In genomic region chr13:44331912-44332840, GRCh38 we compare ENCODE assay signal across 8 cellular contexts. TPM values are rescaled to one million over a fixed set of nuclear protein-coding genes. Genes with fewer than 3 reads are reported as not detected.
DNase-seq lines count a peak whose midpoint lies in the region; ATAC-seq and TF ChIP-seq lines count a peak whose summit lies in the region.

No MANE protein-coding gene starts in this region.

- no peaks in the 10 kb centered on the region for H3K9me3 ChIP-seq in HCT116 (ENCODE audit: control insufficient read depth in 1 of 2, insufficient read depth in 1 of 2, low read depth in 1 of 2, low read length in 2 of 2)
- peaks cover 6% of the 10 kb centered on the region; the same call in 1 of the 2 replicates for H3K9me3 ChIP-seq in SK-N-SH
- no peaks in the 10 kb centered on the region for H3K9me3 ChIP-seq in CD4-positive, alpha-beta memory T cell (ENCODE audit: control insufficient read depth in 1 of 2, low read length in 2 of 2)

- 5% methylated on average over 6 of the region's 7 CpGs for WGBS in SK-N-SH (ENCODE audit: low lambda C conversion rate)

- peaks cover 18% of the 10 kb centered on the region for H3F3A ChIP-seq in SK-N-SH (replicated peaks; ENCODE audit: insufficient read depth)

- TF ChIP-seq EP300 in SK-N-SH (IDR thresholded peaks at IDR 0.05; ENCODE audit: borderline replicate concordance in 1 of 2, low read depth in 1 of 2, low read length in 1 of 2), result peak; percentile 55 to 60; a peak in 2 of 4 replicates

- H3K9me2 ChIP-seq in HCT116 (ENCODE audit: insufficient read depth) (no peaks in the 10 kb centered on the region), SK-N-SH (no peaks in the 10 kb centered on the region)

- H3K79me2 ChIP-seq in HCT116 (ENCODE audit: insufficient read depth, low read length) (no peaks in the 10 kb centered on the region), SK-N-SH (ENCODE audit: insufficient read depth) (no peaks in the 10 kb centered on the region)

- CTCF ChIA-PET in HCT116 (lab: Charles Lee), result no interaction called here
- CTCF ChIA-PET in SK-N-SH (lab: Yijun Ruan, JAX), result interaction anchor here (0.9 to 2.5 kb wide), 4 partner anchors 8 to 424 kb away, joined by 3 to 11 read pairs (median 6); no protein-coding TSS in a partner anchor
- CTCF ChIA-PET in CD4-positive, alpha-beta memory T cell (lab: Charles Lee; ENCODE audit: partially characterized antibody), result no interaction called here

- peaks cover 0 to 7% (median 1%) of the 10 kb centered on the region in 8 donors for H3K9me3 Mint-ChIP-seq in CD4-positive, alpha-beta memory T cell

- H3K4me1 Mint-ChIP-seq in CD4-positive, alpha-beta memory T cell, result peaks cover 0 to 1% (median 0%) of the 10 kb centered on the region in 4 donors

- POLR2A ChIA-PET in HCT116 (lab: Charles Lee), result interaction anchor here (1.2 to 1.8 kb wide), 2 partner anchors 11 to 104 kb away, joined by 3 to 5 read pairs; no protein-coding TSS in a partner anchor
- POLR2A ChIA-PET in SK-N-SH (lab: Yijun Ruan, JAX), result interaction anchor here (0.6 to 2.2 kb wide), 8 partner anchors 22 to 190 kb away, joined by 3 to 32 read pairs (median 4); no protein-coding TSS in a partner anchor
- POLR2A ChIA-PET in CD4-positive, alpha-beta memory T cell (lab: Charles Lee; ENCODE audit: partially characterized antibody), result no interaction called here

- no peak overlapping the region for H3K27ac ChIP-seq in HCT116 (ENCODE audit: low read depth, low read length)
- H3K27ac ChIP-seq in SK-N-SH (ENCODE audit: low read depth in 2 of 2, low read length in 1 of 2), result peak overlapping the region; percentile 90 to 98
- H3K27ac ChIP-seq in CD4-positive, alpha-beta memory T cell (ENCODE audit: low read depth, low read length), result no peak overlapping the region
- no peak overlapping the region for H3K27ac ChIP-seq in foreskin keratinocyte

- H3K4me3 Mint-ChIP-seq in CD4-positive, alpha-beta memory T cell, result no peak overlapping the region

- H3K4me3 ChIP-seq in HCT116 (replicated peaks in 1 of 2; ENCODE audit: low read depth in 1 of 2, low read length in 2 of 2) (no peak overlapping the region), SK-N-SH (ENCODE audit: low read depth in 2 of 2, low read length in 1 of 2) (peak overlapping the region in 1 of 2 experiments; percentile 31; a peak in 1 of 4 replicates), skeletal muscle cell (ENCODE audit: low read depth, low read length) (no peak overlapping the region)
- no peak overlapping the region for H3K4me3 ChIP-seq in CD4-positive, alpha-beta memory T cell (ENCODE audit: low read length in 2 of 2)

- peak; percentile 58 for ATAC-seq in HCT116
- ATAC-seq in Right ventricle myocardium superior (ENCODE audit: poor library complexity), result peak; percentile 78
- no peak for ATAC-seq in GM18873 (IDR thresholded peaks at IDR 0.05; ENCODE audit: low FRiP score, unreplicated experiment)
- no peak for ATAC-seq in foreskin keratinocyte

- BruUV-seq in HCT116 (replicated peaks; lab: Mats Ljungman, UMichigan), result no TSS peak

- no peak overlapping the region for H3K27ac Mint-ChIP-seq in CD4-positive, alpha-beta memory T cell

- DNase-seq in HCT116 (ENCODE audit: low read depth, low spot score) (no peak), SK-N-SH (peak; percentile 72), Right ventricle myocardium superior (peak; percentile 71), skeletal muscle cell (ENCODE audit: low read depth) (peak; percentile 91), cortex of kidney (lab: John Stamatoyannopoulos, UW) (no peak), foreskin keratinocyte (no peak)
- no peak for DNase-seq in CD4-positive, alpha-beta memory T cell

- no peak for TF ChIP-seq POLR2A in HCT116 (IDR thresholded peaks at IDR 0.05; ENCODE audit: borderline replicate concordance, extremely low read depth, insufficient read depth, insufficient read length)

- H3K36me3 ChIP-seq in HCT116 (ENCODE audit: control insufficient read depth in 1 of 2, insufficient read depth in 2 of 2, low read length in 2 of 2) (no peaks in the 10 kb centered on the region), SK-N-SH (replicated peaks in 1 of 2; ENCODE audit: control insufficient read depth in 1 of 2, insufficient read depth in 2 of 2, low read length in 1 of 2) (no peaks in the 10 kb centered on the region)
- H3K36me3 ChIP-seq in CD4-positive, alpha-beta memory T cell (ENCODE audit: insufficient read depth, low read length), result no peaks in the 10 kb centered on the region

- TF ChIP-seq CTCF in HCT116 (IDR thresholded peaks at IDR 0.05 in 2 of 3, conservative IDR thresholded peaks at IDR 0.05 in 1 of 3; ENCODE audit: borderline replicate concordance in 1 of 3, insufficient read depth in 1 of 3, low read depth in 2 of 3, low read length in 2 of 3), result no peak
- no peak; the same call in 1 of the 2 replicates for TF ChIP-seq CTCF in SK-N-SH (IDR thresholded peaks at IDR 0.05)
- no peak for TF ChIP-seq CTCF in foreskin keratinocyte (conservative IDR thresholded peaks at IDR 0.05)

- no peaks in the 10 kb centered on the region for H3K36me3 Mint-ChIP-seq in CD4-positive, alpha-beta memory T cell

- H3K4me2 ChIP-seq in HCT116 (ENCODE audit: low read length), result peak overlapping the region; percentile 24
- peak overlapping the region; percentile 73 for H3K4me2 ChIP-seq in SK-N-SH

- H4K20me1 ChIP-seq in HCT116 (ENCODE audit: insufficient read depth), result no peaks in the 10 kb centered on the region
- no peaks in the 10 kb centered on the region for H4K20me1 ChIP-seq in SK-N-SH (ENCODE audit: insufficient read depth)

- no peak overlapping the region for H3K9ac ChIP-seq in HCT116 (ENCODE audit: low read length)
- H3K9ac ChIP-seq in SK-N-SH, result peak overlapping the region; percentile 44; the same call in 1 of the 2 replicates

- H3K4me1 ChIP-seq in HCT116 (ENCODE audit: control insufficient read depth in 1 of 2, insufficient read depth in 2 of 2, low read length in 2 of 2) (peaks cover 7 to 21% of the 10 kb centered on the region in 2 experiments; a peak in 3 of 4 replicates), SK-N-SH (ENCODE audit: control insufficient read depth in 1 of 2, insufficient read depth in 2 of 2, low read depth in 1 of 2, low read length in 1 of 2) (peaks cover 22 to 40% of the 10 kb centered on the region in 2 experiments), foreskin keratinocyte (no peaks in the 10 kb centered on the region)
- H3K4me1 ChIP-seq in CD4-positive, alpha-beta memory T cell (ENCODE audit: insufficient read depth, low read length), result no peaks in the 10 kb centered on the region

- intact Hi-C loops in HCT116 (cut with micrococcal nuclease) (no loop called here), Right ventricle myocardium superior (cut with DNase I) (no loop called here)
- intact Hi-C loops in CD4-positive, alpha-beta memory T cell (cut with micrococcal nuclease), result no loop called here

- H3K27me3 ChIP-seq in HCT116 (ENCODE audit: insufficient read depth, low read length) (no peaks in the 10 kb centered on the region), SK-N-SH (ENCODE audit: insufficient read depth) (no peaks in the 10 kb centered on the region), foreskin keratinocyte (no peaks in the 10 kb centered on the region)
- no peaks in the 10 kb centered on the region for H3K27me3 ChIP-seq in CD4-positive, alpha-beta memory T cell (ENCODE audit: insufficient read depth, low read length)

- RAD21 ChIA-PET in HCT116 (lab: Charles Lee; ENCODE audit: low non-redundant PET in 1 of 2, low total read pairs in 2 of 2, uncharacterized antibody in 2 of 2, unreplicated experiment in 2 of 2), result interaction anchor here in 1 of 2 experiments (1.3 kb wide), 1 partner anchor 101 kb away, joined by 3 read pairs; no protein-coding TSS in a partner anchor

- TF ChIP-seq RAD21 in HCT116 (IDR thresholded peaks at IDR 0.05; ENCODE audit: low read depth), result no peak
- TF ChIP-seq RAD21 in SK-N-SH (IDR thresholded peaks at IDR 0.05; ENCODE audit: low read length), result 0 out of 2 replicates have a peak, but pooled peaks have one; percentile 22

- H2AFZ ChIP-seq in HCT116 (ENCODE audit: low read depth, low read length, poor library complexity, severe bottlenecking) (no peak overlapping the region), SK-N-SH (ENCODE audit: low read depth) (peak overlapping the region; percentile 64)

- H3K27me3 Mint-ChIP-seq in CD4-positive, alpha-beta memory T cell, result peaks cover 5 to 13% of the 10 kb centered on the region in 2 donors

TF ChIP-seq in HCT116, 20 proteins besides CTCF, POLR2A, EP300 and RAD21 (continues in another document):
- no peak for TF ChIP-seq FOSL1 (IDR thresholded peaks at IDR 0.05; ENCODE audit: low read depth)

TF ChIP-seq in SK-N-SH, 30 proteins besides CTCF, POLR2A, EP300 and RAD21 (continues in another document):
- TF ChIP-seq JUND (IDR thresholded peaks at IDR 0.05), result peak; percentile 69
- peak; percentile 74 for TF ChIP-seq TCF12 (IDR thresholded peaks at IDR 0.05)
- TF ChIP-seq POLR2AphosphoS5 (IDR thresholded peaks at IDR 0.05; ENCODE audit: low read depth, low read length), result no peak
- peak; percentile 56 for TF ChIP-seq GATA2 (CRISPR knock-in tag; IDR thresholded peaks at IDR 0.05)
- TF ChIP-seq TAF1 (IDR thresholded peaks at IDR 0.05; ENCODE audit: borderline replicate concordance, low read depth, low read length), result no peak
- TF ChIP-seq, protein P1, sequence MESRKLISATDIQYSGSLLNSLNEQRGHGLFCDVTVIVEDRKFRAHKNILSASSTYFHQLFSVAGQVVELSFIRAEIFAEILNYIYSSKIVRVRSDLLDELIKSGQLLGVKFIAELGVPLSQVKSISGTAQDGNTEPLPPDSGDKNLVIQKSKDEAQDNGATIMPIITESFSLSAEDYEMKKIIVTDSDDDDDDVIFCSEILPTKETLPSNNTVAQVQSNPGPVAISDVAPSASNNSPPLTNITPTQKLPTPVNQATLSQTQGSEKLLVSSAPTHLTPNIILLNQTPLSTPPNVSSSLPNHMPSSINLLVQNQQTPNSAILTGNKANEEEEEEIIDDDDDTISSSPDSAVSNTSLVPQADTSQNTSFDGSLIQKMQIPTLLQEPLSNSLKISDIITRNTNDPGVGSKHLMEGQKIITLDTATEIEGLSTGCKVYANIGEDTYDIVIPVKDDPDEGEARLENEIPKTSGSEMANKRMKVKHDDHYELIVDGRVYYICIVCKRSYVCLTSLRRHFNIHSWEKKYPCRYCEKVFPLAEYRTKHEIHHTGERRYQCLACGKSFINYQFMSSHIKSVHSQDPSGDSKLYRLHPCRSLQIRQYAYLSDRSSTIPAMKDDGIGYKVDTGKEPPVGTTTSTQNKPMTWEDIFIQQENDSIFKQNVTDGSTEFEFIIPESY (IDR thresholded peaks at IDR 0.05; ENCODE audit: borderline replicate concordance, low read depth), result 0 out of 2 replicates have a peak, but pooled peaks have one; percentile 8
- 0 out of 2 replicates have a peak, but pooled peaks have one; percentile 17 for TF ChIP-seq MXI1 (IDR thresholded peaks at IDR 0.05; ENCODE audit: low read depth, low read length)

RNA-seq across cellular contexts. Expression of gene SERP2, which starts 41.4 kb away (rescaled TPM):
- total RNA-seq in HCT116 (2021; ENCODE audit: unreplicated experiment) (not detected), Right ventricle myocardium superior (12.4 TPM), foreskin keratinocyte (4.9 and 6.0 TPM in 2 replicates)
- not detected in 2 replicates for polyA plus RNA-seq in HCT116 (2012)
- polyA plus RNA-seq in SK-N-SH (2012; rRNA removed) (4.9 and 6.2 TPM in 2 replicates), foreskin keratinocyte (6.7 and 7.7 TPM in 2 replicates)
- polyA plus RNA-seq in SK-N-SH (2012; cell fraction: cytosol; rRNA removed), result 5.9 and 6.0 TPM in 2 replicates
- 10.6 and 14.3 TPM in 2 replicates for polyA plus RNA-seq in SK-N-SH (2012; cell fraction: nucleus; rRNA removed)
- not detected for total RNA-seq in CD4-positive, alpha-beta memory T cell
- polyA plus RNA-seq in CD4-positive, alpha-beta memory T cell, result not detected

Comparison
In these comparisons a context has a peak if more than half of its experiments do, and no peak if none do; other contexts are left out.
1. ATAC-seq: peak in HCT116 (single experiment) and Right ventricle myocardium superior (single experiment); none in GM18873 (single experiment) and foreskin keratinocyte (single experiment).
2. DNase-seq: peak in SK-N-SH (single experiment), Right ventricle myocardium superior (single experiment) and skeletal muscle cell (single experiment); none in HCT116 (single experiment), cortex of kidney (single experiment), CD4-positive, alpha-beta memory T cell (0 of 5) and foreskin keratinocyte (0 of 2).
3. H3K27ac ChIP-seq: peak in SK-N-SH (2 of 2); none in HCT116 (single experiment), CD4-positive, alpha-beta memory T cell (single experiment) and foreskin keratinocyte (single experiment).